14 cellular contexts compared by ENCODE assay signal in the genomic region with DNA sequence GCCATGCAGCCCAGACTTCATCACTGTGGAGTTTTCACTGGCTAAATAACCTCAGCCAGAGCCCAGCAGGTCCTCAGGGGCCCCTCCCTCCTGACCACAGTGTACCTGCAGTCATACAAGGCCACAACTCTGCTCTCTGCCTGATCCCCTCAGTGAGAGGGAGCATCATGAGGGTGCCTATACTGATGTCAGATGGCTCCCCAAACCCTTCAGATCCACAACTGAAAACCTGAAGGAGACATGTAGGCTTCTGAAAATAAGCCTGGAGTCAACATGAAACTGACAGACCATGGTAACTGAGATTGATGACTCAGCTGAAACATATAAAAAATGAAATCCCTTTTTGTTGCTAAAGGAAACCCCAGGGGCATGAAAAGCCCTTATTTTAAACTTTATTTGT.
DNase-seq lines count a peak whose midpoint lies in the region; ATAC-seq and TF ChIP-seq lines count a peak whose summit lies in the region.
"Had no signal": no experiment of that assay in that cellular context is flagged by ENCODE, and none has a peak within 500 bp of the region (broad histone marks: within the 10 kb centered on the region; RNA-seq: fewer than 3 reads in every experiment).

No MANE protein-coding gene starts in this region.

- no peaks in the 10 kb centered on the region for H3K9me3 ChIP-seq in ascending aorta

- H3K4me1 ChIP-seq in ascending aorta: peaks cover 7 to 13% of the 10 kb centered on the region in 2 donors

- peak overlapping the region; percentile 10 to 32 for H3K27ac ChIP-seq in ascending aorta
- H3K27ac ChIP-seq: C4-2B, HL-60 had no signal

- peak overlapping the region; percentile 74 for H3K27ac Mint-ChIP-seq in HFFc6
- H3K27ac Mint-ChIP-seq in stimulated activated naive CD8-positive, alpha-beta T cell treated with anti-CD3 and anti-CD28 coated beads, Interleukin-15, amount 100 ng/mL, for 72 hours: no peak overlapping the region

- H3K4me1 Mint-ChIP-seq in HFFc6 (ENCODE audit: low read depth): peaks cover 87% of the 10 kb centered on the region
- H3K4me1 Mint-ChIP-seq in stimulated activated naive CD8-positive, alpha-beta T cell treated with anti-CD3 and anti-CD28 coated beads, Interleukin-15, amount 100 ng/mL, for 72 hours: peaks cover 13% of the 10 kb centered on the region

- peaks cover 3% of the 10 kb centered on the region; the same call in 1 of the 2 replicates for H3K27me3 Mint-ChIP-seq in HFFc6 (ENCODE audit: insufficient read depth)
- H3K27me3 Mint-ChIP-seq in stimulated activated naive CD8-positive, alpha-beta T cell treated with anti-CD3 and anti-CD28 coated beads, Interleukin-15, amount 100 ng/mL, for 72 hours: peaks cover 34% of the 10 kb centered on the region

- H3K4me3 Mint-ChIP-seq in HFFc6: no peak overlapping the region; the same call in 1 of the 2 replicates
- no peak overlapping the region for H3K4me3 Mint-ChIP-seq in stimulated activated naive CD8-positive, alpha-beta T cell treated with anti-CD3 and anti-CD28 coated beads, Interleukin-15, amount 100 ng/mL, for 72 hours

- DNase-seq in stimulated activated CD4-positive, alpha-beta T cell treated with anti-CD3 and anti-CD28 coated beads, Interleukin-15, amount 100 ng/mL, for 48 hours (ENCODE audit: low read depth in 2 of 2): peak; percentile 7 to 10
- no peak for DNase-seq in stimulated activated CD4-positive, alpha-beta T cell treated with anti-CD3 and anti-CD28 coated beads, Interleukin-4, amount 100 ng/mL, for 1 hour
- DNase-seq in HFFc6: no peak
- DNase-seq in ascending aorta (ENCODE audit: low spot score in 2 of 2): no peak
- peak in 1 of 2 donors; percentile 41 for DNase-seq in stimulated activated naive CD8-positive, alpha-beta T cell treated with anti-CD3 and anti-CD28 coated beads, Interleukin-15, amount 100 ng/mL, for 72 hours
- no peak for DNase-seq in iPS-NIHi7 (ENCODE audit: extremely low spot score)
- no peak for DNase-seq in LoVo (ENCODE audit: low spot score)
- DNase-seq: anterior cingulate cortex, mesendoderm, NCI-H146, right cardiac atrium had no signal

- H3K36me3 Mint-ChIP-seq in HFFc6 (ENCODE audit: low read depth): peaks cover 18% of the 10 kb centered on the region

- H3K9me3 Mint-ChIP-seq in HFFc6: peaks cover 18% of the 10 kb centered on the region
- H3K9me3 Mint-ChIP-seq in stimulated activated naive CD8-positive, alpha-beta T cell treated with anti-CD3 and anti-CD28 coated beads, Interleukin-15, amount 100 ng/mL, for 72 hours: no peaks in the 10 kb centered on the region

- intact Hi-C loops in ascending aorta (cut with DNase I): no loop called here

- H3K36me3 ChIP-seq in ascending aorta: no peaks in the 10 kb centered on the region

- peak; percentile 89 for ATAC-seq in stimulated activated naive CD8-positive, alpha-beta T cell treated with anti-CD3 and anti-CD28 coated beads, Interleukin-15, amount 100 ng/mL, for 72 hours
- ATAC-seq: HCT116, right cardiac atrium had no signal

- no peak overlapping the region for H3K4me3 ChIP-seq in ascending aorta

- TF ChIP-seq CTCF in HFFc6 (IDR thresholded peaks at IDR 0.05) (no peak), ascending aorta (IDR thresholded peaks at IDR 0.05) (no peak)

- no peaks in the 10 kb centered on the region for H3K27me3 ChIP-seq in ascending aorta

Comparison
In these comparisons a context has a peak if more than half of its experiments do, and no peak if none do; other contexts are left out.
1. DNase-seq: peak in stimulated activated CD4-positive, alpha-beta T cell treated with anti-CD3 and anti-CD28 coated beads, Interleukin-15, amount 100 ng/mL, for 48 hours (2 of 2); none in stimulated activated CD4-positive, alpha-beta T cell treated with anti-CD3 and anti-CD28 coated beads, Interleukin-4, amount 100 ng/mL, for 1 hour (single experiment), HFFc6 (single experiment), ascending aorta (0 of 2), iPS-NIHi7 (single experiment) and LoVo (single experiment).